In genomic region chr6:46015119-46015968, GRCh38 we compare ENCODE assay signal across 8 cellular contexts. TPM values are rescaled to one million over a fixed set of nuclear protein-coding genes. Genes with fewer than 3 reads are reported as not detected.
DNase-seq lines count a peak whose midpoint lies in the region; ATAC-seq and TF ChIP-seq lines count a peak whose summit lies in the region.

Gene CLIC5, minus strand, starts transcription at chr6:46015860. Its CDS starts 318 bp downstream, at chr6:46015542.

- H3K36me3 Mint-ChIP-seq in CD8-positive, alpha-beta T cell: no peaks in the 10 kb centered on the region
- H3K36me3 Mint-ChIP-seq in activated naive CD8-positive, alpha-beta T cell treated with anti-CD3 and anti-CD28 coated beads, Interleukin-2, amount 10 ng/mL, durations not matched to agents 7 days and 5 days: no peaks in the 10 kb centered on the region

- peak within 1 kb of the TSS; percentile 55 for H3K4me3 ChIP-seq in CD8-positive, alpha-beta T cell (ENCODE audit: low read depth, low read length)
- H3K4me3 ChIP-seq in iPS-18a (ENCODE audit: low read length) (peak within 1 kb of the TSS; percentile 67), skin epidermis (peak within 1 kb of the TSS; percentile 29 to 51 (median 33)), A673 (ENCODE audit: low read depth, low read length, poor library complexity, severe bottlenecking) (no peak within 1 kb of the TSS)

- no peak within 1 kb of the TSS for H3K9ac ChIP-seq in iPS-18a (ENCODE audit: low read length)

- H3K9me3 Mint-ChIP-seq in CD8-positive, alpha-beta T cell: no peaks in the 10 kb centered on the region
- peaks cover 3% of the 10 kb centered on the region for H3K9me3 Mint-ChIP-seq in activated naive CD8-positive, alpha-beta T cell treated with anti-CD3 and anti-CD28 coated beads, Interleukin-2, amount 10 ng/mL, durations not matched to agents 7 days and 5 days

- H3K27ac Mint-ChIP-seq in CD8-positive, alpha-beta T cell: peak within 1 kb of the TSS; percentile 95
- H3K27ac Mint-ChIP-seq in activated naive CD8-positive, alpha-beta T cell treated with anti-CD3 and anti-CD28 coated beads, Interleukin-2, amount 10 ng/mL, durations not matched to agents 7 days and 5 days: peak within 1 kb of the TSS; percentile 18

- CTCF ChIA-PET in CD8-positive, alpha-beta T cell (lab: Charles Lee): interaction anchor here (1.9 kb wide), 1 partner anchor 85 kb away, joined by 9 read pairs; no protein-coding TSS in a partner anchor
- CTCF ChIA-PET in A673 (lab: Charles Lee): no interaction called here

- peaks cover 54% of the 10 kb centered on the region for H3K4me1 Mint-ChIP-seq in CD8-positive, alpha-beta T cell (ENCODE audit: low read depth)
- H3K4me1 Mint-ChIP-seq in activated naive CD8-positive, alpha-beta T cell treated with anti-CD3 and anti-CD28 coated beads, Interleukin-2, amount 10 ng/mL, durations not matched to agents 7 days and 5 days: peaks cover 37% of the 10 kb centered on the region

- POLR2A ChIA-PET in CD8-positive, alpha-beta T cell (lab: Charles Lee): interaction anchor here (0.6 kb wide), 1 partner anchor 16 kb away, joined by 3 read pairs; no protein-coding TSS in a partner anchor
- POLR2A ChIA-PET in activated naive CD8-positive, alpha-beta T cell treated with anti-CD3 and anti-CD28 coated beads, Interleukin-2, amount 10 ng/mL, durations not matched to agents 7 days and 5 days (lab: Charles Lee): interaction anchor here (1.0 kb wide), 1 partner anchor 10 kb away, joined by 3 read pairs; no protein-coding TSS in a partner anchor
- POLR2A ChIA-PET in A673 (lab: Charles Lee; ENCODE audit: low non-redundant PET): no interaction called here

- DNase-seq in CD8-positive, alpha-beta T cell: peak in 4 of 7 experiments; percentile 19 to 64 (median 28)
- DNase-seq in NCI-H510A (lab: John Stamatoyannopoulos, UW) (peak; percentile 11), SKM-1 (lab: John Stamatoyannopoulos, UW; ENCODE audit: unreplicated experiment) (no peak), A673 (ENCODE audit: low spot score) (no peak)
- peak; percentile 56 for DNase-seq in activated naive CD8-positive, alpha-beta T cell treated with anti-CD3 and anti-CD28 coated beads, Interleukin-2, amount 10 ng/mL, durations not matched to agents 7 days and 5 days

- intact Hi-C loops in CD8-positive, alpha-beta T cell (cut with DNase I, micrococcal nuclease): loop anchor here (2.0 to 5.0 kb wide), 3 partner anchors 17 to 638 kb away; partner anchors contain the start of genes ENPP4 (in 1 of the 2) and SUPT3H (in 1 of the 2)
- intact Hi-C loops in A673 (cut with micrococcal nuclease; ENCODE audit: unreplicated experiment): no loop called here

- ATAC-seq in CD8-positive, alpha-beta T cell: no peak
- peak; percentile 15 for ATAC-seq in activated naive CD8-positive, alpha-beta T cell treated with anti-CD3 and anti-CD28 coated beads, Interleukin-2, amount 10 ng/mL, durations not matched to agents 7 days and 5 days (ENCODE audit: low read depth)
- ATAC-seq in GM19023 (IDR thresholded peaks at IDR 0.05; ENCODE audit: unreplicated experiment): no peak

- H3K4me1 ChIP-seq in CD8-positive, alpha-beta T cell (ENCODE audit: insufficient read depth, low read length): peaks cover 45% of the 10 kb centered on the region
- peaks cover 19% of the 10 kb centered on the region for H3K4me1 ChIP-seq in iPS-18a (ENCODE audit: control insufficient read depth, low read depth, low read length)
- H3K4me1 ChIP-seq in A673 (ENCODE audit: insufficient read depth, low read length, poor library complexity, severe bottlenecking): peaks cover 4% of the 10 kb centered on the region

- no peak for TF ChIP-seq CTCF in CD8-positive, alpha-beta T cell (IDR thresholded peaks at IDR 0.05)
- no peak for TF ChIP-seq CTCF in A673 (conservative IDR thresholded peaks at IDR 0.05; ENCODE audit: low read depth, low read length)

- no peaks in the 10 kb centered on the region for H3K36me3 ChIP-seq in CD8-positive, alpha-beta T cell (ENCODE audit: insufficient read depth, low read length)
- H3K36me3 ChIP-seq in iPS-18a (ENCODE audit: control insufficient read depth, low read depth, low read length) (no peaks in the 10 kb centered on the region), A673 (ENCODE audit: insufficient read depth, low read length, poor library complexity, severe bottlenecking) (no peaks in the 10 kb centered on the region)

- BruUV-seq in A673 (replicated peaks; lab: Mats Ljungman, UMichigan): no TSS peak

- H3K9me3 ChIP-seq in CD8-positive, alpha-beta T cell (ENCODE audit: low read length): no peaks in the 10 kb centered on the region
- H3K9me3 ChIP-seq in iPS-18a (ENCODE audit: control insufficient read depth, low read depth, low read length) (no peaks in the 10 kb centered on the region), A673 (ENCODE audit: low read depth, low read length, poor library complexity, severe bottlenecking) (peaks cover 9% of the 10 kb centered on the region)

- H3K4me3 Mint-ChIP-seq in CD8-positive, alpha-beta T cell: peak within 1 kb of the TSS; percentile 85
- H3K4me3 Mint-ChIP-seq in activated naive CD8-positive, alpha-beta T cell treated with anti-CD3 and anti-CD28 coated beads, Interleukin-2, amount 10 ng/mL, durations not matched to agents 7 days and 5 days: peak within 1 kb of the TSS; percentile 78

- peak within 1 kb of the TSS; percentile 9 for H3K27ac ChIP-seq in CD8-positive, alpha-beta T cell (ENCODE audit: low read depth, low read length)
- H3K27ac ChIP-seq in iPS-18a (ENCODE audit: low read length) (no peak within 1 kb of the TSS), skin epidermis (peak within 1 kb of the TSS in 16 of 21 experiments; percentile 14 to 77 (median 50)), A673 (ENCODE audit: low read depth, low read length, poor library complexity, severe bottlenecking) (no peak within 1 kb of the TSS)

- no peaks in the 10 kb centered on the region for H3K27me3 ChIP-seq in CD8-positive, alpha-beta T cell (ENCODE audit: insufficient read depth, low read length)
- H3K27me3 ChIP-seq in iPS-18a (ENCODE audit: control insufficient read depth, insufficient read depth, low read length): peaks cover 32% of the 10 kb centered on the region
- peaks cover 76% of the 10 kb centered on the region for H3K27me3 ChIP-seq in A673 (replicated peaks; ENCODE audit: insufficient read depth, low read depth, low read length, poor library complexity)

- H3K27me3 Mint-ChIP-seq in CD8-positive, alpha-beta T cell (ENCODE audit: low read depth): peaks cover 18% of the 10 kb centered on the region
- H3K27me3 Mint-ChIP-seq in activated naive CD8-positive, alpha-beta T cell treated with anti-CD3 and anti-CD28 coated beads, Interleukin-2, amount 10 ng/mL, durations not matched to agents 7 days and 5 days: peaks cover 19% of the 10 kb centered on the region

RNA-seq across cellular contexts. Expression of gene CLIC5, which starts in this region (rescaled TPM):
- 1 to 10 TPM; 4.0 to 4.7 TPM for total RNA-seq in CD8-positive, alpha-beta T cell
- total RNA-seq in activated naive CD8-positive, alpha-beta T cell treated with anti-CD3 and anti-CD28 coated beads, Interleukin-2, amount 10 ng/mL, durations not matched to agents 7 days and 5 days: 1 to 10 TPM; 6.0 to 6.4 TPM
- total RNA-seq in A673 (2021): not detected in 2 replicates

Comparison
In these comparisons a context has a peak if more than half of its experiments do, and no peak if none do; other contexts are left out.
1. DNase-seq: peak in CD8-positive, alpha-beta T cell (4 of 7), NCI-H510A (single experiment) and activated naive CD8-positive, alpha-beta T cell treated with anti-CD3 and anti-CD28 coated beads, Interleukin-2, amount 10 ng/mL, durations not matched to agents 7 days and 5 days (single experiment); none in SKM-1 (single experiment) and A673 (single experiment).
2. H3K27ac ChIP-seq: peak in CD8-positive, alpha-beta T cell (single experiment) and skin epidermis (16 of 21); none in iPS-18a (single experiment) and A673 (single experiment).